ENCODE assay signal across 20 cellular contexts in genomic region chr5:126452477-126452876, GRCh38. TPM values are rescaled to one million over a fixed set of nuclear protein-coding genes. Genes with fewer than 3 reads are reported as not detected.
A peak's percentile ranks its signal among the peaks of the same experiment; 100 is the strongest.
DNase-seq lines count a peak whose midpoint lies in the region; ATAC-seq and TF ChIP-seq lines count a peak whose summit lies in the region.
"Had no signal": no experiment of that assay in that cellular context is flagged by ENCODE, and none has a peak within 500 bp of the region (broad histone marks: within the 10 kb centered on the region; RNA-seq: fewer than 3 reads in every experiment).

No MANE protein-coding gene starts in this region.

- no peak overlapping the region for H3K4me3 ChIP-seq in epithelial cell of esophagus (ENCODE audit: low read length)
- H3K4me3 ChIP-seq in thyroid gland (replicated peaks in 1 of 3) = no peak overlapping the region
- no peak overlapping the region for H3K4me3 ChIP-seq in mesenchymal stem cell (ENCODE audit: insufficient read depth in 1 of 2, low read depth in 1 of 2, low read length in 2 of 2)
- no peak overlapping the region for H3K4me3 ChIP-seq in OCI-LY7 (ENCODE audit: low read depth, low read length, poor library complexity, severe bottlenecking)
- H3K4me3 ChIP-seq: spleen had no signal

- H4K20me1 ChIP-seq in OCI-LY7 (ENCODE audit: insufficient read depth, low read length) = no peaks in the 10 kb centered on the region

- no peaks in the 10 kb centered on the region for H3K27me3 ChIP-seq in thyroid gland
- no peaks in the 10 kb centered on the region for H3K27me3 ChIP-seq in mesenchymal stem cell (ENCODE audit: control insufficient read depth in 1 of 2, insufficient read depth in 1 of 2, low read length in 2 of 2)
- H3K27me3 ChIP-seq: spleen had no signal

- no peak for DNase-seq in activated T-cell treated with anti-CD3 and anti-CD28 coated beads, Interleukin-2, amount 50 U/mL, for 72 hours
- DNase-seq in activated T-cell treated with anti-CD3 and anti-CD28 coated beads, Interleukin-2, amount 50 U/mL, for 4 hours = no peak
- no peak for DNase-seq in activated CD8-positive, alpha-beta T cell treated with anti-CD3 and anti-CD28 coated beads for 36 hours
- DNase-seq in epithelial cell of esophagus (ENCODE audit: low read depth) (peak; percentile 35), thyroid gland (no peak), mesenchymal stem cell (no peak), left lobe of liver (ENCODE audit: low spot score) (no peak), OCI-LY7 (ENCODE audit: low spot score) (no peak)
- DNase-seq: activated CD4-positive, CD25-positive, alpha-beta regulatory T cell; activated CD8-positive, alpha-beta memory T cell treated with anti-CD3 and anti-CD28 coated beads, Interleukin-2, amount 10 ng/mL, durations not matched to agents 7 days and 5 days; activated effector memory CD4-positive, alpha-beta T cell treated with Interleukin-2 at 50 U/mL for 16 hours; anterior cingulate cortex; C1 segment of cervical spinal cord; DMS 273 treated with DMSO at 0.1 percent for 48 hours; GDM1; NCI-H2171 treated with DMSO at 0.1 percent for 48 hours; NCI-H69; spleen; stimulated activated CD4-positive, alpha-beta T cell treated with anti-CD3 and anti-CD28 coated beads, Interleukin-4, amount 100 ng/mL, for 24 hours had no signal

- no peak overlapping the region for H2AFZ ChIP-seq in mesenchymal stem cell (ENCODE audit: low read depth, low read length)
- no peak overlapping the region for H2AFZ ChIP-seq in OCI-LY7 (ENCODE audit: low read length)

- no peak overlapping the region for H3K4ac ChIP-seq in mesenchymal stem cell (ENCODE audit: low read depth in 1 of 2, low read length in 2 of 2)

- H4K91ac ChIP-seq in mesenchymal stem cell (ENCODE audit: low read length) = no peak overlapping the region

- H2BK5ac ChIP-seq in mesenchymal stem cell (ENCODE audit: low read depth, low read length, poor library complexity, severe bottlenecking) = no peak overlapping the region

- H3K23ac ChIP-seq in mesenchymal stem cell (ENCODE audit: low read length in 2 of 2) = no peak overlapping the region

- intact Hi-C loops in activated CD8-positive, alpha-beta T cell treated with anti-CD3 and anti-CD28 coated beads for 36 hours (cut with micrococcal nuclease) = no loop called here
- intact Hi-C loops in thyroid gland (cut with DNase I) (no loop called here), OCI-LY7 (cut with micrococcal nuclease; ENCODE audit: unreplicated experiment) (no loop called here)

- H3K9me3 Mint-ChIP-seq in activated T-cell treated with anti-CD3 and anti-CD28 coated beads, Interleukin-2, amount 50 U/mL, for 72 hours = peaks cover 0 to 2% of the 10 kb centered on the region in 2 donors
- no peaks in the 10 kb centered on the region for H3K9me3 Mint-ChIP-seq in activated T-cell treated with anti-CD3 and anti-CD28 coated beads, Interleukin-2, amount 50 U/mL, for 4 hours
- peaks cover 2% of the 10 kb centered on the region for H3K9me3 Mint-ChIP-seq in activated CD8-positive, alpha-beta T cell treated with anti-CD3 and anti-CD28 coated beads for 36 hours

- H2AK5ac ChIP-seq in mesenchymal stem cell (ENCODE audit: low read length, severe bottlenecking) = no peak overlapping the region

- H3K9me2 ChIP-seq in OCI-LY7 (ENCODE audit: insufficient read depth, low read length) = no peaks in the 10 kb centered on the region

- WGBS in thyroid gland, 2 donors = 98% methylated on average over 1 of the region's 1 CpG
- 89% methylated on average over 1 of the region's 1 CpG for WGBS in mesenchymal stem cell

- H3K9me3 ChIP-seq in thyroid gland = no peaks in the 10 kb centered on the region
- no peaks in the 10 kb centered on the region for H3K9me3 ChIP-seq in mesenchymal stem cell (ENCODE audit: control insufficient read depth, low read length)
- no peaks in the 10 kb centered on the region for H3K9me3 ChIP-seq in OCI-LY7 (ENCODE audit: low read length)
- H3K9me3 ChIP-seq: spleen had no signal

- no peak for TF ChIP-seq POLR2A in thyroid gland (IDR thresholded peaks at IDR 0.05)

- BruUV-seq in OCI-LY7 (replicated peaks; lab: Mats Ljungman, UMichigan) = no TSS peak

- H3K9ac ChIP-seq in mesenchymal stem cell (ENCODE audit: low read length) = no peak overlapping the region

- no peak overlapping the region for H2BK12ac ChIP-seq in mesenchymal stem cell (ENCODE audit: low read length in 2 of 2)

- H3K36me3 Mint-ChIP-seq in activated T-cell treated with anti-CD3 and anti-CD28 coated beads, Interleukin-2, amount 50 U/mL, for 72 hours (ENCODE audit: insufficient read depth in 2 of 2) = peaks cover 2 to 6% of the 10 kb centered on the region in 2 donors
- H3K36me3 Mint-ChIP-seq in activated T-cell treated with anti-CD3 and anti-CD28 coated beads, Interleukin-2, amount 50 U/mL, for 4 hours (ENCODE audit: insufficient read depth) = peaks cover 8% of the 10 kb centered on the region
- H3K36me3 Mint-ChIP-seq in activated CD8-positive, alpha-beta T cell treated with anti-CD3 and anti-CD28 coated beads for 36 hours (ENCODE audit: low read depth) = peaks cover 11% of the 10 kb centered on the region

- no peaks in the 10 kb centered on the region for H3K79me2 ChIP-seq in OCI-LY7 (ENCODE audit: insufficient read depth, low read depth, low read length)

- peaks cover 21% of the 10 kb centered on the region for H3K79me1 ChIP-seq in mesenchymal stem cell (replicated peaks; ENCODE audit: low read length, poor library complexity, severe bottlenecking)

- H3K36me3 ChIP-seq in thyroid gland (no peaks in the 10 kb centered on the region), mesenchymal stem cell (ENCODE audit: control insufficient read depth in 1 of 2, insufficient read depth in 2 of 2, low read depth in 1 of 2, low read length in 2 of 2) (peaks cover 7 to 12% of the 10 kb centered on the region in 2 experiments), OCI-LY7 (ENCODE audit: insufficient read depth, low read length) (no peaks in the 10 kb centered on the region)

- H3K4me1 ChIP-seq in thyroid gland (peaks cover 41 to 75% of the 10 kb centered on the region in 2 donors), mesenchymal stem cell (ENCODE audit: control insufficient read depth, insufficient read depth, low read depth, low read length) (peaks cover 6% of the 10 kb centered on the region), OCI-LY7 (ENCODE audit: insufficient read depth, low read length, poor library complexity, severe bottlenecking) (no peaks in the 10 kb centered on the region)

- H3K4me1 Mint-ChIP-seq in activated T-cell treated with anti-CD3 and anti-CD28 coated beads, Interleukin-2, amount 50 U/mL, for 72 hours (ENCODE audit: low read depth) = peaks cover 62% of the 10 kb centered on the region
- H3K4me1 Mint-ChIP-seq in activated T-cell treated with anti-CD3 and anti-CD28 coated beads, Interleukin-2, amount 50 U/mL, for 4 hours (ENCODE audit: low read depth) = peaks cover 55% of the 10 kb centered on the region
- H3K4me1 Mint-ChIP-seq in activated CD8-positive, alpha-beta T cell treated with anti-CD3 and anti-CD28 coated beads for 36 hours (ENCODE audit: low read depth) = peaks cover 58% of the 10 kb centered on the region

- H3K4me2 ChIP-seq in mesenchymal stem cell (ENCODE audit: low read length, poor library complexity, severe bottlenecking) = no peak overlapping the region
- H3K4me2 ChIP-seq in OCI-LY7 (ENCODE audit: low read length) = no peak overlapping the region

- POLR2A ChIA-PET in activated CD8-positive, alpha-beta T cell treated with anti-CD3 and anti-CD28 coated beads for 36 hours (lab: Charles Lee) = interaction anchor here (1.1 kb wide), 1 partner anchor 29 kb away, joined by 3 read pairs; the partner anchor contains the start of gene GRAMD2B
- POLR2A ChIA-PET in OCI-LY7 (lab: Charles Lee) = no interaction called here

- H2BK120ac ChIP-seq in mesenchymal stem cell (ENCODE audit: low read depth, low read length) = no peak overlapping the region

- peak overlapping the region in 1 of 2 donors; percentile 5 for H3K4me3 Mint-ChIP-seq in activated T-cell treated with anti-CD3 and anti-CD28 coated beads, Interleukin-2, amount 50 U/mL, for 72 hours
- no peak overlapping the region for H3K4me3 Mint-ChIP-seq in activated T-cell treated with anti-CD3 and anti-CD28 coated beads, Interleukin-2, amount 50 U/mL, for 4 hours
- H3K4me3 Mint-ChIP-seq in activated CD8-positive, alpha-beta T cell treated with anti-CD3 and anti-CD28 coated beads for 36 hours = no peak overlapping the region
- H3K4me3 Mint-ChIP-seq: activated CD8-positive, alpha-beta memory T cell treated with anti-CD3 and anti-CD28 coated beads, Interleukin-2, amount 10 ng/mL, durations not matched to agents 7 days and 5 days had no signal

- H3K27me3 Mint-ChIP-seq in activated T-cell treated with anti-CD3 and anti-CD28 coated beads, Interleukin-2, amount 50 U/mL, for 72 hours (ENCODE audit: low read depth) = no peaks in the 10 kb centered on the region
- H3K27me3 Mint-ChIP-seq in activated T-cell treated with anti-CD3 and anti-CD28 coated beads, Interleukin-2, amount 50 U/mL, for 4 hours (ENCODE audit: low read depth) = no peaks in the 10 kb centered on the region
- no peaks in the 10 kb centered on the region for H3K27me3 Mint-ChIP-seq in activated CD8-positive, alpha-beta T cell treated with anti-CD3 and anti-CD28 coated beads for 36 hours
- H3K27me3 Mint-ChIP-seq: activated CD8-positive, alpha-beta memory T cell treated with anti-CD3 and anti-CD28 coated beads, Interleukin-2, amount 10 ng/mL, durations not matched to agents 7 days and 5 days had no signal

- CTCF ChIA-PET in activated CD8-positive, alpha-beta T cell treated with anti-CD3 and anti-CD28 coated beads for 36 hours (lab: Charles Lee) = no interaction called here
- CTCF ChIA-PET in OCI-LY7 (lab: Charles Lee; ENCODE audit: unreplicated experiment) = interaction anchor here (0.5 kb wide), 1 partner anchor 86 kb away, joined by 4 read pairs; no protein-coding TSS in a partner anchor

- no peak for ATAC-seq in activated T-cell treated with anti-CD3 and anti-CD28 coated beads, Interleukin-2, amount 50 U/mL, for 72 hours (replicated peaks in 1 of 2)
- no peak for ATAC-seq in activated T-cell treated with anti-CD3 and anti-CD28 coated beads, Interleukin-2, amount 50 U/mL, for 4 hours
- ATAC-seq in activated CD8-positive, alpha-beta T cell treated with anti-CD3 and anti-CD28 coated beads for 36 hours = no peak
- no peak for ATAC-seq in left lobe of liver
- ATAC-seq: activated CD8-positive, alpha-beta memory T cell treated with anti-CD3 and anti-CD28 coated beads, Interleukin-2, amount 10 ng/mL, durations not matched to agents 7 days and 5 days; SK-N-SH treated with all-trans-retinoic acid at 6 μM for 48 hours had no signal

- no peak for TF ChIP-seq CTCF in activated CD8-positive, alpha-beta T cell treated with anti-CD3 and anti-CD28 coated beads for 36 hours (IDR thresholded peaks at IDR 0.05)
- TF ChIP-seq CTCF in epithelial cell of esophagus (IDR thresholded peaks at IDR 0.05; ENCODE audit: insufficient read depth, low read depth, low read length, missing control alignments) (no peak), thyroid gland (IDR thresholded peaks at IDR 0.05) (no peak), OCI-LY7 (conservative IDR thresholded peaks at IDR 0.05; ENCODE audit: low read length) (no peak)

- H3K27ac ChIP-seq in thyroid gland = peak overlapping the region in 2 of 3 donors; percentile 52 to 63
- no peak overlapping the region for H3K27ac ChIP-seq in mesenchymal stem cell (ENCODE audit: low read length, poor library complexity, severe bottlenecking)
- no peak overlapping the region for H3K27ac ChIP-seq in OCI-LY7 (ENCODE audit: low read depth, low read length, poor library complexity, severe bottlenecking)

- peak overlapping the region; percentile 26 for H3K27ac Mint-ChIP-seq in activated T-cell treated with anti-CD3 and anti-CD28 coated beads, Interleukin-2, amount 50 U/mL, for 72 hours
- H3K27ac Mint-ChIP-seq in activated CD8-positive, alpha-beta T cell treated with anti-CD3 and anti-CD28 coated beads for 36 hours = peak overlapping the region; percentile 67
- H3K27ac Mint-ChIP-seq: activated CD8-positive, alpha-beta memory T cell treated with anti-CD3 and anti-CD28 coated beads, Interleukin-2, amount 10 ng/mL, durations not matched to agents 7 days and 5 days had no signal

- H4K8ac ChIP-seq in mesenchymal stem cell (ENCODE audit: low read length) = no peak overlapping the region

- H2BK15ac ChIP-seq in mesenchymal stem cell (ENCODE audit: low read depth, poor library complexity, severe bottlenecking) = no peak overlapping the region

- no peak overlapping the region for H3K18ac ChIP-seq in mesenchymal stem cell (ENCODE audit: low read depth in 1 of 2, low read length in 2 of 2)

- H3K14ac ChIP-seq in mesenchymal stem cell (ENCODE audit: low read length in 2 of 2) = no peak overlapping the region

RNA-seq across cellular contexts. Expression of gene GRAMD2B, which starts 29.3 kb away (rescaled TPM):
- 10 to 100 TPM; 12.7 to 15.7 TPM for total RNA-seq in activated T-cell treated with anti-CD3 and anti-CD28 coated beads, Interleukin-2, amount 50 U/mL, for 72 hours
- total RNA-seq in activated T-cell treated with anti-CD3 and anti-CD28 coated beads, Interleukin-2, amount 50 U/mL, for 4 hours = 10 to 100 TPM in 2 of 3 donors, 1 to 10 TPM in 1; 9.3 to 14.7 (median 12.3) TPM
- total RNA-seq in activated CD8-positive, alpha-beta T cell treated with anti-CD3 and anti-CD28 coated beads for 36 hours = 1 to 10 TPM; 8.0 to 8.4 TPM
- 100 to 1,000 TPM in 3 of 4 donors, 10 to 100 TPM in 1; 68.1 to 115 (median 105) TPM for total RNA-seq in thyroid gland
- polyA plus RNA-seq in mesenchymal stem cell (2013, experiment 1 of 2) = 26.5 TPM
- 26.7 TPM for polyA plus RNA-seq in mesenchymal stem cell (2013, experiment 2 of 2)
- total RNA-seq in left lobe of liver = 18.7 TPM
- not detected in 2 replicates for total RNA-seq in OCI-LY7 (2014; rRNA removed; shearing (Covaris generic))
- not detected in 2 replicates for total RNA-seq in OCI-LY7 (2022)

Comparison
In these comparisons a context has a peak if more than half of its experiments do, and no peak if none do; other contexts are left out.
1. H3K27ac ChIP-seq: peak in thyroid gland (2 of 3); none in mesenchymal stem cell (single experiment) and OCI-LY7 (single experiment).
2. RNA of gene GRAMD2B, which starts 29.3 kb away (total RNA-seq): 68.1 to 115 TPM in thyroid gland, 18.7 TPM in left lobe of liver (single experiment), 12.7 to 15.7 TPM in activated T-cell treated with anti-CD3 and anti-CD28 coated beads, Interleukin-2, amount 50 U/mL, for 72 hours, 9.3 to 14.7 TPM in activated T-cell treated with anti-CD3 and anti-CD28 coated beads, Interleukin-2, amount 50 U/mL, for 4 hours and 8.0 to 8.4 TPM in activated CD8-positive, alpha-beta T cell treated with anti-CD3 and anti-CD28 coated beads for 36 hours; not detected in OCI-LY7; every median in the first group is over 4 times any median in the second.